18 cellular contexts compared by ENCODE assay signal in the genomic region with DNA sequence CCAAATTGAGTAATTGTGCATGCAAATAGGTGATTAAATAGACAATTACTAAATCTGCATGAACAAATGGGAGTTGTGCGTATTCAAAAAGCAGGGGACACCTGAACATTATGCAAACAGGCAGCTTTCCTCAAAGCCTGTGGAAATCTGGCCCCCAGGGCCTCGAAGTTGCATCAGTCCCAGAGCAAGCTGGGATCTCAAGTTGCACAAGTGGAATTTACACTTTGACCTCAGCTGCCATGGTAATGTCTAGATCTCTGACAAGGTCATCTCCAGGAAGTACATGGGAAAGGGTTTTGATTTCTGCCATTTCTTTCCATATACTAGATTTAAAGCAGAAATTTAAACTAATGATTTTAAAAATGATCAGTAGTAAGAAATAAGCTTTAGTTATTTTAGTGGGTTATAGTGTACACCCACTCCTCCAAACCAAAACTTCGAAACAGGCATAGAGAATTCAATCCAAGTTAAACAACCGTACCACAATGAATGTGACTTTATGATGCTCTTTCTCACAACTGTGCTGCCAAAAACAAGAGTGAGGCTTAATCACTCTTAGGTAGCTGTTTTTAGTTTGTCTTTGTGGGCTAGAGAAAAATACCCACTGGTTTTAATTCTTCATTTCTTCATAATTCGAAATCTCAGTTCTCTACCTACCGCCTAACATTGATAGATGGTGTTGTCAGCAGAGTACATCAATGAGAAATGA.
DNase-seq lines count a peak whose midpoint lies in the region; ATAC-seq, FAIRE-seq and TF ChIP-seq lines count a peak whose summit lies in the region.
"Had no signal": no experiment of that assay in that cellular context is flagged by ENCODE, and none has a peak within 500 bp of the region (broad histone marks: within the 10 kb centered on the region; RNA-seq: fewer than 3 reads in every experiment).

No MANE protein-coding gene starts in this region.

- H3K27ac Mint-ChIP-seq in chondrocyte (ENCODE audit: unreplicated experiment) (peak overlapping the region; percentile 79), Calu3 (ENCODE audit: unreplicated experiment) (no peak overlapping the region)

- intact Hi-C loops in left ventricle myocardium inferior (cut with micrococcal nuclease) = no loop called here
- intact Hi-C loops in HepG2 (cut with micrococcal nuclease; ENCODE audit: unreplicated experiment) = no loop called here
- intact Hi-C loops in vagina (cut with DNase I) = no loop called here
- intact Hi-C loops in Calu3 (cut with micrococcal nuclease; ENCODE audit: unreplicated experiment) = no loop called here

- no peak for TF ChIP-seq RAD21 in HepG2 (CRISPR knock-in tag; IDR thresholded peaks at IDR 0.05)

- peak overlapping the region; percentile 49 for H3K27ac ChIP-seq in cardiac muscle cell
- no peak overlapping the region for H3K27ac ChIP-seq in left ventricle myocardium inferior (replicated peaks)
- no peak overlapping the region for H3K27ac ChIP-seq in HepG2 (ENCODE audit: extremely low read length, insufficient read depth, low read length)
- H3K27ac ChIP-seq in vagina = no peak overlapping the region
- H3K27ac ChIP-seq in coronary artery = no peak overlapping the region
- H3K27ac ChIP-seq: left lung, neutrophil, upper lobe of right lung had no signal

- H4K20me1 ChIP-seq in HepG2 (ENCODE audit: insufficient read depth, low read length) = no peaks in the 10 kb centered on the region

- H3K4me1 ChIP-seq in cardiac muscle cell (ENCODE audit: low read depth) = peaks cover 13% of the 10 kb centered on the region
- no peaks in the 10 kb centered on the region for H3K4me1 ChIP-seq in left ventricle myocardium inferior
- H3K4me1 ChIP-seq in HepG2 (ENCODE audit: insufficient read depth, low read length) = no peaks in the 10 kb centered on the region
- no peaks in the 10 kb centered on the region for H3K4me1 ChIP-seq in vagina
- H3K4me1 ChIP-seq: left lung, upper lobe of right lung had no signal

- H3K79me2 ChIP-seq in HepG2 (ENCODE audit: insufficient read depth, low read length) = no peaks in the 10 kb centered on the region

- H3K9ac ChIP-seq in HepG2 (ENCODE audit: insufficient read depth, low read depth, low read length) = no peak overlapping the region

- TF ChIP-seq POLR2A in HepG2 (IDR thresholded peaks at IDR 0.05; ENCODE audit: insufficient read depth in 1 of 2, low read depth in 2 of 2, low read length in 2 of 2) = no peak
- TF ChIP-seq POLR2A in vagina (IDR thresholded peaks at IDR 0.05) = no peak

- H3K27me3 ChIP-seq in cardiac muscle cell = no peaks in the 10 kb centered on the region
- no peaks in the 10 kb centered on the region for H3K27me3 ChIP-seq in left ventricle myocardium inferior (ENCODE audit: low read depth)
- H3K27me3 ChIP-seq in HepG2 (ENCODE audit: control insufficient read depth in 1 of 2, insufficient read depth in 2 of 2, low read length in 2 of 2) = no peaks in the 10 kb centered on the region
- H3K27me3 ChIP-seq in vagina = no peaks in the 10 kb centered on the region
- H3K27me3 ChIP-seq: left lung, neutrophil, upper lobe of right lung had no signal

- CTCF ChIA-PET in HepG2 (lab: Yijun Ruan, JAX; ENCODE audit: low intra/inter-chr PET ratio, low total read pairs) = no interaction called here
- CTCF ChIA-PET in Calu3 (lab: Charles Lee) = no interaction called here

- no peak for TF ChIP-seq CTCF in cardiac muscle cell (IDR thresholded peaks at IDR 0.05; ENCODE audit: low read depth, low read length)
- no peak for TF ChIP-seq CTCF in left ventricle myocardium inferior (IDR thresholded peaks at IDR 0.05; ENCODE audit: borderline replicate concordance)
- TF ChIP-seq CTCF in chondrocyte (IDR thresholded peaks at IDR 0.05) = no peak
- TF ChIP-seq CTCF in HepG2 (CRISPR knock-in tag; IDR thresholded peaks at IDR 0.05) = no peak
- no peak for TF ChIP-seq CTCF in vagina (IDR thresholded peaks at IDR 0.05)
- TF ChIP-seq CTCF in Calu3 (IDR thresholded peaks at IDR 0.05; ENCODE audit: unreplicated experiment) = no peak
- TF ChIP-seq CTCF in coronary artery (IDR thresholded peaks at IDR 0.05) = no peak

- no peak overlapping the region for H3K4me2 ChIP-seq in HepG2 (ENCODE audit: low read depth, low read length)

- peaks cover 30% of the 10 kb centered on the region for H3K4me1 Mint-ChIP-seq in chondrocyte (ENCODE audit: low read depth)
- H3K4me1 Mint-ChIP-seq in Calu3 (ENCODE audit: low read depth, unreplicated experiment) = peaks cover 6% of the 10 kb centered on the region

- H2AFZ ChIP-seq in HepG2 (ENCODE audit: low read length) = no peak overlapping the region

- H3K27me3 Mint-ChIP-seq in chondrocyte (ENCODE audit: low read depth) = no peaks in the 10 kb centered on the region
- no peaks in the 10 kb centered on the region for H3K27me3 Mint-ChIP-seq in Calu3 (ENCODE audit: unreplicated experiment)

- no peaks in the 10 kb centered on the region for H3K36me3 ChIP-seq in cardiac muscle cell
- no peaks in the 10 kb centered on the region for H3K36me3 ChIP-seq in left ventricle myocardium inferior
- no peaks in the 10 kb centered on the region for H3K36me3 ChIP-seq in HepG2 (replicated peaks in 1 of 2; ENCODE audit: control insufficient read depth in 1 of 2, insufficient read depth in 2 of 2, low read length in 2 of 2)
- no peaks in the 10 kb centered on the region for H3K36me3 ChIP-seq in vagina
- H3K36me3 ChIP-seq: left lung, neutrophil, upper lobe of right lung had no signal

- no peak overlapping the region for H3K4me3 ChIP-seq in cardiac muscle cell
- no peak overlapping the region for H3K4me3 ChIP-seq in left ventricle myocardium inferior
- no peak overlapping the region for H3K4me3 ChIP-seq in HepG2 (replicated peaks in 1 of 3; ENCODE audit: insufficient read depth in 1 of 3, low read depth in 2 of 3, low read length in 3 of 3)
- H3K4me3 ChIP-seq in vagina = no peak overlapping the region
- H3K4me3 ChIP-seq in coronary artery = no peak overlapping the region
- H3K4me3 ChIP-seq: GM12878, left lung, upper lobe of right lung had no signal

- BruUV-seq in HepG2 (replicated peaks; lab: Mats Ljungman, UMichigan) = no TSS peak
- no TSS peak for BruUV-seq in Calu3 (replicated peaks; lab: Mats Ljungman, UMichigan)

- FAIRE-seq in HepG2 (lab: Jason Lieb, UNC) = peak; percentile 26
- FAIRE-seq: GM12878 had no signal

- 30% methylated on average over 6 of the region's 6 CpGs for WGBS in HepG2 (ENCODE audit: low lambda C conversion rate)

- peak; percentile 45; the same call in 2 of the 3 replicates for ATAC-seq in HepG2
- ATAC-seq: GM12878, left lung, upper lobe of right lung had no signal

- no peaks in the 10 kb centered on the region for H3K9me3 ChIP-seq in cardiac muscle cell (ENCODE audit: low read depth)
- peaks cover 9% of the 10 kb centered on the region for H3K9me3 ChIP-seq in left ventricle myocardium inferior (replicated peaks)
- H3K9me3 ChIP-seq in HepG2 (ENCODE audit: low read length) = peaks cover 88% of the 10 kb centered on the region
- no peaks in the 10 kb centered on the region for H3K9me3 ChIP-seq in vagina
- H3K9me3 ChIP-seq: neutrophil, upper lobe of right lung had no signal

- no peak overlapping the region for H3K4me3 Mint-ChIP-seq in chondrocyte (ENCODE audit: unreplicated experiment)
- H3K4me3 Mint-ChIP-seq in Calu3 (ENCODE audit: low read depth, unreplicated experiment) = no peak overlapping the region

- POLR2A ChIA-PET in HepG2 (lab: Yijun Ruan, JAX) = no interaction called here

- no peaks in the 10 kb centered on the region for H3K36me3 Mint-ChIP-seq in chondrocyte (ENCODE audit: low read depth)
- no peaks in the 10 kb centered on the region for H3K36me3 Mint-ChIP-seq in Calu3 (ENCODE audit: insufficient read depth, unreplicated experiment)

- in situ Hi-C loops in HepG2 (cut with HindIII; ENCODE audit: extremely low pct_ligation_motif_present, low pct_unique_long_range_greater_than_20kb) = no loop called here

- H3K9me3 Mint-ChIP-seq in chondrocyte (ENCODE audit: low read depth) = peaks cover 8% of the 10 kb centered on the region
- peaks cover 3% of the 10 kb centered on the region for H3K9me3 Mint-ChIP-seq in Calu3 (ENCODE audit: low read depth, unreplicated experiment)

- TF ChIP-seq EP300 in HepG2 (IDR thresholded peaks at IDR 0.05; ENCODE audit: low read depth in 2 of 2, low read length in 2 of 2) = no peak
- no peak for TF ChIP-seq EP300 in HepG2 (CRISPR knock-in tag; IDR thresholded peaks at IDR 0.05; ENCODE audit: borderline replicate concordance)

- peak; percentile 27 to 50 for DNase-seq in cardiac muscle cell (ENCODE audit: low read depth in 1 of 2, low spot score in 1 of 2)
- DNase-seq in left ventricle myocardium inferior = no peak
- no peak for DNase-seq in chondrocyte (ENCODE audit: low spot score)
- peak; percentile 25 for DNase-seq in HepG2 (ENCODE audit: low spot score)
- DNase-seq in vagina (ENCODE audit: extremely low spot score in 2 of 2) = no peak
- DNase-seq in Calu3 = no peak
- DNase-seq in activated T-cell treated with anti-CD3 and anti-CD28 coated beads for 4 hours = no peak
- DNase-seq in coronary artery (ENCODE audit: low spot score) = no peak
- DNase-seq: activated effector memory CD4-positive, alpha-beta T cell treated with Interleukin-2 at 50 U/mL for 16 hours; cerebellar nuclear complex; DMS153; left lung; NCI-H2029 treated with DMSO at 0.1 percent for 48 hours; stimulated activated CD8-positive, alpha-beta memory T cell treated with anti-CD3 and anti-CD28 coated beads, Interleukin-4, amount 100 ng/mL, for 48 hours; T-helper 2 cell; upper lobe of right lung had no signal

TF ChIP-seq in HepG2, 621 proteins besides CTCF, POLR2A, EP300 and RAD21 (continues in another document):
- TF ChIP-seq THRA (CRISPR knock-in tag; IDR thresholded peaks at IDR 0.05; ENCODE audit: borderline replicate concordance) (0 out of 2 replicates have a peak, but pooled peaks have one; percentile 23), CEBPG (CRISPR knock-in tag; IDR thresholded peaks at IDR 0.05) (0 out of 2 replicates have a peak, but pooled peaks have one; percentile 32), ASH2L (IDR thresholded peaks at IDR 0.05; ENCODE audit: insufficient read length, low read depth, low read length) (no peak), ZNF282 (IDR thresholded peaks at IDR 0.05; ENCODE audit: partially characterized antibody) (no peak), HNF4G (IDR thresholded peaks at IDR 0.05; ENCODE audit: borderline replicate concordance, low read depth, low read length) (peak; percentile 48; the same call in 1 of the 2 replicates), HNF4G (CRISPR knock-in tag; IDR thresholded peaks at IDR 0.05; ENCODE audit: borderline replicate concordance, low read depth) (no peak), DPF2 (CRISPR knock-in tag; IDR thresholded peaks at IDR 0.05; ENCODE audit: borderline replicate concordance, low read depth) (no peak)

Comparison
In these comparisons a context has a peak if more than half of its experiments do, and no peak if none do; other contexts are left out.
1. DNase-seq: peak in cardiac muscle cell (2 of 2) and HepG2 (single experiment); none in left ventricle myocardium inferior (single experiment), chondrocyte (single experiment), vagina (0 of 2), Calu3 (single experiment), activated T-cell treated with anti-CD3 and anti-CD28 coated beads for 4 hours (single experiment) and coronary artery (single experiment).